Comparison of ENCODE assay signal across 27 cellular contexts in genomic region chr20:38920851-38921250, GRCh38.
"Had no signal": no experiment of that assay in that cellular context is flagged by ENCODE, and none has a peak within 500 bp of the region (broad histone marks: within the 10 kb centered on the region; RNA-seq: fewer than 3 reads in every experiment).

No MANE protein-coding gene starts in this region.

- H3K27ac Mint-ChIP-seq: activated CD4-positive, alpha-beta memory T cell treated with anti-CD3 and anti-CD28 coated beads, Interleukin-2, amount 10 ng/mL, durations not matched to agents 7 days and 5 days; activated CD4-positive, alpha-beta T cell treated with anti-CD3 and anti-CD28 coated beads for 36 hours; activated CD4-positive, alpha-beta T cell treated with anti-CD3 and anti-CD28 coated beads, Interleukin-2, amount 10 ng/mL, durations not matched to agents 24 days and 14 days; activated naive CD4-positive, alpha-beta T cell treated with anti-CD3 and anti-CD28 coated beads for 36 hours; activated naive CD4-positive, alpha-beta T cell treated with anti-CD3 and anti-CD28 coated beads, Interleukin-2, amount 50 U/mL, for 24 hours; activated naive CD8-positive, alpha-beta T cell treated with anti-CD3 and anti-CD28 coated beads for 36 hours; activated naive CD8-positive, alpha-beta T cell treated with anti-CD3 and anti-CD28 coated beads, Interleukin-2, amount 50 U/mL, for 24 hours; activated T-helper 1 cell treated with anti-CD3 and anti-CD28 coated beads, Interleukin-12 subunit alpha, Interleukin-12 subunit beta, Interleukin-2, Interleukin-4 antibody, amounts not matched to agents 30 ng/mL and 10 ng/mL and 1 ng/mL, durations not matched to agents 14 hours and 24 hours and 36 hours; activated T-helper 2 cell treated with anti-CD3 and anti-CD28 coated beads, Interferon-gamma antibody, Interleukin-2, Interleukin-4, amounts not matched to agents 10 μg/mL and 5 μg/mL and 100 μg/mL, durations not matched to agents 14 hours and 24 hours and 36 hours had no signal

- DNase-seq: activated CD4-positive, alpha-beta memory T cell treated with anti-CD3 and anti-CD28 coated beads, Interleukin-2, amount 10 ng/mL, durations not matched to agents 7 days and 5 days; activated CD4-positive, alpha-beta T cell treated with anti-CD3 and anti-CD28 coated beads for 36 hours; activated CD4-positive, alpha-beta T cell treated with anti-CD3 and anti-CD28 coated beads, Interleukin-2, amount 10 ng/mL, durations not matched to agents 24 days and 14 days; activated CD4-positive, alpha-beta T cell treated with anti-CD3 and anti-CD28 coated beads, Interleukin-2, amount 50 U/mL, for 4 hours; activated CD4-positive, CD25-positive, alpha-beta regulatory T cell; activated CD4-positive, CD25-positive, alpha-beta regulatory T cell treated with anti-CD3 and anti-CD28 coated beads, Interleukin-2, amount 50 U/mL, for 72 hours; activated CD8-positive, alpha-beta memory T cell treated with anti-CD3 and anti-CD28 coated beads, Interleukin-2, amount 50 U/mL, for 48 hours; activated effector memory CD4-positive, alpha-beta T cell treated with anti-CD3 and anti-CD28 coated beads, Interleukin-2, amount 50 U/mL, for 16 hours; activated naive CD4-positive, alpha-beta T cell treated with anti-CD3 and anti-CD28 coated beads for 36 hours; activated naive CD8-positive, alpha-beta T cell treated with anti-CD3 and anti-CD28 coated beads for 36 hours; activated naive CD8-positive, alpha-beta T cell treated with anti-CD3 and anti-CD28 coated beads, Interleukin-2, amount 50 U/mL, for 24 hours; activated T-cell treated with anti-CD3 and anti-CD28 coated beads for 4 hours; activated T-cell treated with anti-CD3 and anti-CD28 coated beads, Interleukin-2, amount 50 U/mL, for 48 hours; adrenal gland; amygdala; aorta; body of pancreas; caudate nucleus; cortex of kidney; effector CD8-positive, alpha-beta T cell; esophagus squamous epithelium; head of caudate nucleus; T-helper 2 cell had no signal

- ATAC-seq: activated CD4-positive, alpha-beta T cell treated with anti-CD3 and anti-CD28 coated beads for 36 hours; activated naive CD8-positive, alpha-beta T cell treated with anti-CD3 and anti-CD28 coated beads, Interleukin-2, amount 50 U/mL, for 24 hours; body of pancreas had no signal

- H3K27me3 Mint-ChIP-seq: activated CD4-positive, alpha-beta memory T cell treated with anti-CD3 and anti-CD28 coated beads, Interleukin-2, amount 10 ng/mL, durations not matched to agents 7 days and 5 days; activated CD4-positive, alpha-beta T cell treated with anti-CD3 and anti-CD28 coated beads for 36 hours; activated CD4-positive, alpha-beta T cell treated with anti-CD3 and anti-CD28 coated beads, Interleukin-2, amount 10 ng/mL, durations not matched to agents 24 days and 14 days; activated naive CD4-positive, alpha-beta T cell treated with anti-CD3 and anti-CD28 coated beads, Interleukin-2, amount 50 U/mL, for 24 hours; activated naive CD8-positive, alpha-beta T cell treated with anti-CD3 and anti-CD28 coated beads for 36 hours; activated naive CD8-positive, alpha-beta T cell treated with anti-CD3 and anti-CD28 coated beads, Interleukin-2, amount 50 U/mL, for 24 hours had no signal

- H3K4me3 Mint-ChIP-seq: activated CD4-positive, alpha-beta memory T cell treated with anti-CD3 and anti-CD28 coated beads, Interleukin-2, amount 10 ng/mL, durations not matched to agents 7 days and 5 days; activated CD4-positive, alpha-beta T cell treated with anti-CD3 and anti-CD28 coated beads for 36 hours; activated CD4-positive, alpha-beta T cell treated with anti-CD3 and anti-CD28 coated beads, Interleukin-2, amount 10 ng/mL, durations not matched to agents 24 days and 14 days; activated naive CD4-positive, alpha-beta T cell treated with anti-CD3 and anti-CD28 coated beads for 36 hours; activated naive CD4-positive, alpha-beta T cell treated with anti-CD3 and anti-CD28 coated beads, Interleukin-2, amount 50 U/mL, for 24 hours; activated naive CD8-positive, alpha-beta T cell treated with anti-CD3 and anti-CD28 coated beads for 36 hours; activated naive CD8-positive, alpha-beta T cell treated with anti-CD3 and anti-CD28 coated beads, Interleukin-2, amount 50 U/mL, for 24 hours; activated T-helper 1 cell treated with anti-CD3 and anti-CD28 coated beads, Interleukin-12 subunit alpha, Interleukin-12 subunit beta, Interleukin-2, Interleukin-4 antibody, amounts not matched to agents 30 ng/mL and 10 ng/mL and 1 ng/mL, durations not matched to agents 14 hours and 24 hours and 36 hours had no signal

- H3K9me3 ChIP-seq: adrenal gland, body of pancreas, esophagus squamous epithelium had no signal

- H3K9me3 Mint-ChIP-seq: activated CD4-positive, alpha-beta memory T cell treated with anti-CD3 and anti-CD28 coated beads, Interleukin-2, amount 10 ng/mL, durations not matched to agents 7 days and 5 days; activated CD4-positive, alpha-beta T cell treated with anti-CD3 and anti-CD28 coated beads, Interleukin-2, amount 10 ng/mL, durations not matched to agents 24 days and 14 days; activated naive CD4-positive, alpha-beta T cell treated with anti-CD3 and anti-CD28 coated beads for 36 hours; activated naive CD4-positive, alpha-beta T cell treated with anti-CD3 and anti-CD28 coated beads, Interleukin-2, amount 50 U/mL, for 24 hours; activated naive CD8-positive, alpha-beta T cell treated with anti-CD3 and anti-CD28 coated beads for 36 hours; activated naive CD8-positive, alpha-beta T cell treated with anti-CD3 and anti-CD28 coated beads, Interleukin-2, amount 50 U/mL, for 24 hours; activated T-helper 1 cell treated with anti-CD3 and anti-CD28 coated beads, Interleukin-12 subunit alpha, Interleukin-12 subunit beta, Interleukin-2, Interleukin-4 antibody, amounts not matched to agents 30 ng/mL and 10 ng/mL and 1 ng/mL, durations not matched to agents 14 hours and 24 hours and 36 hours; activated T-helper 2 cell treated with anti-CD3 and anti-CD28 coated beads, Interferon-gamma antibody, Interleukin-2, Interleukin-4, amounts not matched to agents 10 μg/mL and 5 μg/mL and 100 μg/mL, durations not matched to agents 14 hours and 24 hours and 36 hours had no signal

- H3K27ac ChIP-seq: adrenal gland, body of pancreas, epithelial cell of prostate, esophagus squamous epithelium had no signal

- H3K4me1 ChIP-seq: adrenal gland, body of pancreas had no signal

- H3K4me3 ChIP-seq: adrenal gland, body of pancreas, esophagus squamous epithelium had no signal

- H3K27me3 ChIP-seq: adrenal gland, body of pancreas had no signal

- H3K36me3 Mint-ChIP-seq: activated naive CD8-positive, alpha-beta T cell treated with anti-CD3 and anti-CD28 coated beads for 36 hours had no signal
